ENCODE assay signal across 15 cellular contexts in the genomic region with DNA sequence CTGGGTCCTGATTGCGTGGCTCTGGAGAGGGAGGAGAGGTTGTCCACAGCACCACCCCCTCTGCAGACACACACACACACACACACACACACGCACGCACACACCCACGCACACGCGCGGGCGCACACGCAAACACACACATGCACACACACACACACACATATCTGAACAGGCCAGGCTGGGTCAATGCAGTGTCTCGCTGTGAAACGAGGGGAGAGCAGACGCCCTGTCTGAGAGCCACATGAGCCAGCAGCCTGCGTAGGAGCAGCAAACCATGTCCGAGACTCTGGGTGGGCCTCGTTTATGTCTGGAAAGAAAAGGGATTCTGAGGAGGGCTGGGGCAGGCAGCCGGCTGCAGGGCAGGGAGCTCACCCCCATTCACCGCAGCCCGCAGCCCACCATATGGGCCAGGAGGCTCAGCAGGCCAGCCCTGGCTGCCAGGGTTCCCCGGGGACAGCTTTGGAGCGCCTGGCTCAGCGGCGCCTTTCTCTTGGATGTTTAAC.
DNase-seq lines count a peak whose midpoint lies in the region; ATAC-seq, FAIRE-seq and TF ChIP-seq lines count a peak whose summit lies in the region.
"Had no signal": no experiment of that assay in that cellular context is flagged by ENCODE, and none has a peak within 500 bp of the region (broad histone marks: within the 10 kb centered on the region; RNA-seq: fewer than 3 reads in every experiment).

No MANE protein-coding gene starts in this region.

- TF ChIP-seq CTCF in D721Med (IDR thresholded peaks at IDR 0.05; ENCODE audit: insufficient read depth, missing control alignments) (no peak), heart left ventricle (IDR thresholded peaks at IDR 0.05) (no peak), osteocyte (IDR thresholded peaks at IDR 0.05) (no peak)

- no peaks in the 10 kb centered on the region for H3K9me3 ChIP-seq in heart left ventricle

- peaks cover 0 to 45% (median 20%) of the 10 kb centered on the region in 12 donors for H3K4me1 ChIP-seq in heart left ventricle
- H3K4me1 ChIP-seq: foreskin keratinocyte had no signal

- ATAC-seq in heart left ventricle: peak in 3 of 4 donors; percentile 55 to 83 (median 58)
- ATAC-seq: activated naive CD8-positive, alpha-beta T cell treated with anti-CD3 and anti-CD28 coated beads, Interleukin-2, amount 50 U/mL, for 24 hours; foreskin keratinocyte; stimulated activated effector memory CD8-positive, alpha-beta T cell treated with anti-CD3 and anti-CD28 coated beads, Interleukin-12 subunit alpha, Interleukin-12 subunit beta, amount 100 ng/mL, for 72 hours had no signal

- H3K4me3 Mint-ChIP-seq in osteocyte (ENCODE audit: unreplicated experiment): no peak overlapping the region
- H3K4me3 Mint-ChIP-seq: activated naive CD8-positive, alpha-beta T cell treated with anti-CD3 and anti-CD28 coated beads, Interleukin-2, amount 50 U/mL, for 24 hours; stimulated activated effector memory CD8-positive, alpha-beta T cell treated with anti-CD3 and anti-CD28 coated beads, Interleukin-12 subunit alpha, Interleukin-12 subunit beta, amount 100 ng/mL, for 72 hours had no signal

- peak; percentile 69 for DNase-seq in D721Med (ENCODE audit: insufficient read length, low spot score)
- peak; percentile 97 to 98 for DNase-seq in NCI-H524 (lab: John Stamatoyannopoulos, UW)
- DNase-seq in heart left ventricle: peak in 4 of 5 donors; percentile 36 to 67 (median 60)
- DNase-seq in posterior vena cava (ENCODE audit: low spot score): peak; percentile 92
- DNase-seq in urothelium cell line (ENCODE audit: low spot score): no peak
- DNase-seq in C1 segment of cervical spinal cord (lab: John Stamatoyannopoulos, UW): no peak
- DNase-seq in osteocyte (ENCODE audit: extremely low spot score, unreplicated experiment): no peak
- DNase-seq in NCI-H446 treated with DMSO at 0.1 percent for 48 hours (lab: John Stamatoyannopoulos, UW): no peak
- DNase-seq: activated naive CD8-positive, alpha-beta T cell treated with anti-CD3 and anti-CD28 coated beads, Interleukin-2, amount 50 U/mL, for 24 hours; foreskin keratinocyte; GF-D8; NCI-H510A; occipital lobe; stimulated activated CD4-positive, alpha-beta T cell treated with anti-CD3 and anti-CD28 coated beads, Interleukin-1b, Interleukin-23, amount 100 ng/mL, for 48 hours had no signal

- no peaks in the 10 kb centered on the region for H3K36me3 ChIP-seq in heart left ventricle

- H3K4me3 ChIP-seq in heart left ventricle: peak overlapping the region in 2 of 12 donors; percentile 22 to 37

- H3K27ac ChIP-seq in heart left ventricle: peak overlapping the region in 10 of 12 donors; percentile 20 to 85 (median 60)
- H3K27ac ChIP-seq: foreskin keratinocyte had no signal

- 70 to 91% (median 75%) methylated on average over 11 to 22 of the region's 22 CpGs for WGBS in heart left ventricle, 4 donors

- H3K4me1 Mint-ChIP-seq in osteocyte (ENCODE audit: unreplicated experiment): peaks cover 5% of the 10 kb centered on the region

- H3K36me3 Mint-ChIP-seq in osteocyte (ENCODE audit: unreplicated experiment): no peaks in the 10 kb centered on the region
- H3K36me3 Mint-ChIP-seq: stimulated activated effector memory CD8-positive, alpha-beta T cell treated with anti-CD3 and anti-CD28 coated beads, Interleukin-12 subunit alpha, Interleukin-12 subunit beta, amount 100 ng/mL, for 72 hours had no signal

- no peaks in the 10 kb centered on the region for H3K9me3 Mint-ChIP-seq in osteocyte (ENCODE audit: unreplicated experiment)
- H3K9me3 Mint-ChIP-seq: activated naive CD8-positive, alpha-beta T cell treated with anti-CD3 and anti-CD28 coated beads, Interleukin-2, amount 50 U/mL, for 24 hours; stimulated activated effector memory CD8-positive, alpha-beta T cell treated with anti-CD3 and anti-CD28 coated beads, Interleukin-12 subunit alpha, Interleukin-12 subunit beta, amount 100 ng/mL, for 72 hours had no signal

- intact Hi-C loops in heart left ventricle (cut with DNase I) (loop anchor here in 1 of 10 donors (2.0 kb wide), 1 partner anchor 34 kb away; no protein-coding TSS in a partner anchor), posterior vena cava (cut with DNase I) (no loop called here)

- no peak overlapping the region for H3K27ac Mint-ChIP-seq in osteocyte (ENCODE audit: unreplicated experiment)
- H3K27ac Mint-ChIP-seq: activated naive CD8-positive, alpha-beta T cell treated with anti-CD3 and anti-CD28 coated beads, Interleukin-2, amount 50 U/mL, for 24 hours; stimulated activated effector memory CD8-positive, alpha-beta T cell treated with anti-CD3 and anti-CD28 coated beads, Interleukin-12 subunit alpha, Interleukin-12 subunit beta, amount 100 ng/mL, for 72 hours had no signal

- FAIRE-seq in D721Med (lab: Jason Lieb, UNC): no peak
- FAIRE-seq in urothelium cell line (lab: Jason Lieb, UNC): no peak

- peaks cover 28% of the 10 kb centered on the region for H3K27me3 Mint-ChIP-seq in osteocyte (ENCODE audit: unreplicated experiment)

- no peaks in the 10 kb centered on the region for H3K27me3 ChIP-seq in heart left ventricle

- TF ChIP-seq POLR2A in heart left ventricle (IDR thresholded peaks at IDR 0.05): no peak

Comparison
In these comparisons a context has a peak if more than half of its experiments do, and no peak if none do; other contexts are left out.
1. DNase-seq: peak in D721Med (single experiment), NCI-H524 (2 of 2), heart left ventricle (4 of 5) and posterior vena cava (single experiment); none in urothelium cell line (single experiment), C1 segment of cervical spinal cord (0 of 14), osteocyte (single experiment) and NCI-H446 treated with DMSO at 0.1 percent for 48 hours (single experiment).